In the genomic region with DNA sequence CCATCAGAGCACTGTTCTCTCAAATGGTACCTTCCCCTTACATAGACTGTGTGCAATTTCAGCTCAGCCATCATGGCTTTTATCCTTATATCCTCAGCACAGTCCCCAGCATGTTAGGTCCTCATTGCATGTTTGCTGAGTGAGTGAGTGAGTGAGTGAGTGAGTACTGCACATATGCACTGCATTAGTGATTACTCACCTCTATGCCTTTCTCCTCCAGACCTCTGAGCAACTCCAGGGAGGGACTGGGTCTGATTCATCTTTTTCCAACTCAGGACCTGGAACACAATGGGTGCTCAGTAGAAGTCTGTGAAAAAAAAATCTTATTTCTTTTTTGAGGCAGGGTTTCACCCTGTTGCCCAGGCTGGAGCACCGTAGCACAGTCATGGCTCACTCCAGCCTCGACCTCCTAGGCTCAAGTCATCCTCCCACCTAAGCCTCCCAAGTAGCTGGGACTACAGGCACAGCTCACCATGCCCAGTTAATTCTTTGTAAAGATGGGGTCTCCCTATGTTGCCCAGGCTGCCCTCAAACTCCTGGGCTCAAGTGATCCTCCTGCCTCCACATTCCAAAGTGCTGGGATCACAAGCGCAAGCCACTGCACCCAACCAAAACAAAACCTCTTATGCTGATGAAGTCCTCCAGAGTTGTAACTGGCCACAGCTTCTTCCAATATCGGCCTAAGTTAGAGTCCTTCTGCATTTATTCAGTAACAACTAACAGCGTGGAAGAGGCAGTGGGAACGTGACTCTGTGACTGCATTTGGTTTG, we compare ENCODE assay signal across 1 cellular context.
TF ChIP-seq lines count a peak whose summit lies in the region.

No MANE protein-coding gene starts in this region.

TF ChIP-seq in H1, 55 proteins besides CTCF, POLR2A, EP300 and RAD21:
- no peak for TF ChIP-seq POLR2AphosphoS5 (IDR thresholded peaks at IDR 0.05; ENCODE audit: low read depth, low read length)
- no peak for TF ChIP-seq SIN3A (conservative IDR thresholded peaks at IDR 0.05 in 1 of 2, IDR thresholded peaks at IDR 0.05 in 1 of 2; ENCODE audit: low read depth in 1 of 2, low read length in 2 of 2)
- TF ChIP-seq KDM1A (IDR thresholded peaks at IDR 0.05; ENCODE audit: borderline replicate concordance, low read length) = no peak
- TF ChIP-seq, protein P1, sequence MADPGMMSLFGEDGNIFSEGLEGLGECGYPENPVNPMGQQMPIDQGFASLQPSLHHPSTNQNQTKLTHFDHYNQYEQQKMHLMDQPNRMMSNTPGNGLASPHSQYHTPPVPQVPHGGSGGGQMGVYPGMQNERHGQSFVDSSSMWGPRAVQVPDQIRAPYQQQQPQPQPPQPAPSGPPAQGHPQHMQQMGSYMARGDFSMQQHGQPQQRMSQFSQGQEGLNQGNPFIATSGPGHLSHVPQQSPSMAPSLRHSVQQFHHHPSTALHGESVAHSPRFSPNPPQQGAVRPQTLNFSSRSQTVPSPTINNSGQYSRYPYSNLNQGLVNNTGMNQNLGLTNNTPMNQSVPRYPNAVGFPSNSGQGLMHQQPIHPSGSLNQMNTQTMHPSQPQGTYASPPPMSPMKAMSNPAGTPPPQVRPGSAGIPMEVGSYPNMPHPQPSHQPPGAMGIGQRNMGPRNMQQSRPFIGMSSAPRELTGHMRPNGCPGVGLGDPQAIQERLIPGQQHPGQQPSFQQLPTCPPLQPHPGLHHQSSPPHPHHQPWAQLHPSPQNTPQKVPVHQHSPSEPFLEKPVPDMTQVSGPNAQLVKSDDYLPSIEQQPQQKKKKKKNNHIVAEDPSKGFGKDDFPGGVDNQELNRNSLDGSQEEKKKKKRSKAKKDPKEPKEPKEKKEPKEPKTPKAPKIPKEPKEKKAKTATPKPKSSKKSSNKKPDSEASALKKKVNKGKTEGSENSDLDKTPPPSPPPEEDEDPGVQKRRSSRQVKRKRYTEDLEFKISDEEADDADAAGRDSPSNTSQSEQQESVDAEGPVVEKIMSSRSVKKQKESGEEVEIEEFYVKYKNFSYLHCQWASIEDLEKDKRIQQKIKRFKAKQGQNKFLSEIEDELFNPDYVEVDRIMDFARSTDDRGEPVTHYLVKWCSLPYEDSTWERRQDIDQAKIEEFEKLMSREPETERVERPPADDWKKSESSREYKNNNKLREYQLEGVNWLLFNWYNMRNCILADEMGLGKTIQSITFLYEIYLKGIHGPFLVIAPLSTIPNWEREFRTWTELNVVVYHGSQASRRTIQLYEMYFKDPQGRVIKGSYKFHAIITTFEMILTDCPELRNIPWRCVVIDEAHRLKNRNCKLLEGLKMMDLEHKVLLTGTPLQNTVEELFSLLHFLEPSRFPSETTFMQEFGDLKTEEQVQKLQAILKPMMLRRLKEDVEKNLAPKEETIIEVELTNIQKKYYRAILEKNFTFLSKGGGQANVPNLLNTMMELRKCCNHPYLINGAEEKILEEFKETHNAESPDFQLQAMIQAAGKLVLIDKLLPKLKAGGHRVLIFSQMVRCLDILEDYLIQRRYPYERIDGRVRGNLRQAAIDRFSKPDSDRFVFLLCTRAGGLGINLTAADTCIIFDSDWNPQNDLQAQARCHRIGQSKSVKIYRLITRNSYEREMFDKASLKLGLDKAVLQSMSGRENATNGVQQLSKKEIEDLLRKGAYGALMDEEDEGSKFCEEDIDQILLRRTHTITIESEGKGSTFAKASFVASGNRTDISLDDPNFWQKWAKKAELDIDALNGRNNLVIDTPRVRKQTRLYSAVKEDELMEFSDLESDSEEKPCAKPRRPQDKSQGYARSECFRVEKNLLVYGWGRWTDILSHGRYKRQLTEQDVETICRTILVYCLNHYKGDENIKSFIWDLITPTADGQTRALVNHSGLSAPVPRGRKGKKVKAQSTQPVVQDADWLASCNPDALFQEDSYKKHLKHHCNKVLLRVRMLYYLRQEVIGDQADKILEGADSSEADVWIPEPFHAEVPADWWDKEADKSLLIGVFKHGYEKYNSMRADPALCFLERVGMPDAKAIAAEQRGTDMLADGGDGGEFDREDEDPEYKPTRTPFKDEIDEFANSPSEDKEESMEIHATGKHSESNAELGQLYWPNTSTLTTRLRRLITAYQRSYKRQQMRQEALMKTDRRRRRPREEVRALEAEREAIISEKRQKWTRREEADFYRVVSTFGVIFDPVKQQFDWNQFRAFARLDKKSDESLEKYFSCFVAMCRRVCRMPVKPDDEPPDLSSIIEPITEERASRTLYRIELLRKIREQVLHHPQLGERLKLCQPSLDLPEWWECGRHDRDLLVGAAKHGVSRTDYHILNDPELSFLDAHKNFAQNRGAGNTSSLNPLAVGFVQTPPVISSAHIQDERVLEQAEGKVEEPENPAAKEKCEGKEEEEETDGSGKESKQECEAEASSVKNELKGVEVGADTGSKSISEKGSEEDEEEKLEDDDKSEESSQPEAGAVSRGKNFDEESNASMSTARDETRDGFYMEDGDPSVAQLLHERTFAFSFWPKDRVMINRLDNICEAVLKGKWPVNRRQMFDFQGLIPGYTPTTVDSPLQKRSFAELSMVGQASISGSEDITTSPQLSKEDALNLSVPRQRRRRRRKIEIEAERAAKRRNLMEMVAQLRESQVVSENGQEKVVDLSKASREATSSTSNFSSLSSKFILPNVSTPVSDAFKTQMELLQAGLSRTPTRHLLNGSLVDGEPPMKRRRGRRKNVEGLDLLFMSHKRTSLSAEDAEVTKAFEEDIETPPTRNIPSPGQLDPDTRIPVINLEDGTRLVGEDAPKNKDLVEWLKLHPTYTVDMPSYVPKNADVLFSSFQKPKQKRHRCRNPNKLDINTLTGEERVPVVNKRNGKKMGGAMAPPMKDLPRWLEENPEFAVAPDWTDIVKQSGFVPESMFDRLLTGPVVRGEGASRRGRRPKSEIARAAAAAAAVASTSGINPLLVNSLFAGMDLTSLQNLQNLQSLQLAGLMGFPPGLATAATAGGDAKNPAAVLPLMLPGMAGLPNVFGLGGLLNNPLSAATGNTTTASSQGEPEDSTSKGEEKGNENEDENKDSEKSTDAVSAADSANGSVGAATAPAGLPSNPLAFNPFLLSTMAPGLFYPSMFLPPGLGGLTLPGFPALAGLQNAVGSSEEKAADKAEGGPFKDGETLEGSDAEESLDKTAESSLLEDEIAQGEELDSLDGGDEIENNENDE (IDR thresholded peaks at IDR 0.05; ENCODE audit: insufficient replicate concordance, low read length) = no peak
- TF ChIP-seq CBX5 (IDR thresholded peaks at IDR 0.05; ENCODE audit: low read depth, low read length) = no peak
